Comparison of ENCODE assay signal across 24 cellular contexts in genomic region chr2:191325651-191326365, GRCh38.
"Had no signal": no experiment of that assay in that cellular context is flagged by ENCODE, and none has a peak within 500 bp of the region (broad histone marks: within the 10 kb centered on the region; RNA-seq: fewer than 3 reads in every experiment).

No MANE protein-coding gene starts in this region.

- H3K36me3 ChIP-seq: breast epithelium, tibial nerve had no signal

- H3K4me1 ChIP-seq: parathyroid adenoma, psoas muscle had no signal

- H3K27ac ChIP-seq: breast epithelium, parathyroid adenoma, psoas muscle, tibial nerve had no signal

- ATAC-seq: activated CD4-positive, alpha-beta T cell treated with anti-CD3 and anti-CD28 coated beads for 36 hours; activated naive CD8-positive, alpha-beta T cell treated with anti-CD3 and anti-CD28 coated beads, Interleukin-2, amount 50 U/mL, for 24 hours; esophagus mucosa; left ventricle myocardium superior; naive thymus-derived CD4-positive, alpha-beta T cell; psoas muscle had no signal

- H3K4me3 Mint-ChIP-seq: activated CD4-positive, alpha-beta T cell treated with anti-CD3 and anti-CD28 coated beads for 36 hours; activated naive CD4-positive, alpha-beta T cell treated with anti-CD3 and anti-CD28 coated beads, Interleukin-2, amount 50 U/mL, for 24 hours; activated naive CD8-positive, alpha-beta T cell treated with anti-CD3 and anti-CD28 coated beads, Interleukin-2, amount 50 U/mL, for 24 hours; central memory CD8-positive, alpha-beta T cell; dendritic cell treated with granulocyte-macrophage colony-stimulating factor and Interleukin-4, amounts not matched to agents 40 ng/mL and 50 ng/mL, for 4 days; endodermal cell; naive thymus-derived CD4-positive, alpha-beta T cell; neural crest cell had no signal

- H3K9ac ChIP-seq: parathyroid adenoma had no signal

- H3K27me3 ChIP-seq: breast epithelium, tibial nerve had no signal

- H3K9me3 ChIP-seq: breast epithelium, psoas muscle, tibial nerve had no signal

- H2AFZ ChIP-seq: parathyroid adenoma had no signal

- DNase-seq: activated CD4-positive, alpha-beta T cell treated with anti-CD3 and anti-CD28 coated beads for 36 hours; activated CD4-positive, alpha-beta T cell treated with anti-CD3 and anti-CD28 coated beads, Interleukin-2, amount 50 U/mL, for 4 hours; activated CD4-positive, CD25-positive, alpha-beta regulatory T cell; activated gamma-delta T cell; activated naive CD8-positive, alpha-beta T cell treated with anti-CD3 and anti-CD28 coated beads, Interleukin-2, amount 50 U/mL, for 24 hours; activated T-cell treated with anti-CD3 and anti-CD28 coated beads, Interleukin-2, amount 50 U/mL, for 1 hour; amygdala; endodermal cell; foreskin melanocyte; left ventricle myocardium superior; naive thymus-derived CD4-positive, alpha-beta T cell; nucleus accumbens; psoas muscle; stimulated activated CD4-positive, alpha-beta T cell treated with anti-CD3 and anti-CD28 coated beads, Interleukin-15, amount 100 ng/mL, for 24 hours; stimulated activated CD4-positive, alpha-beta T cell treated with anti-CD3 and anti-CD28 coated beads, Interleukin-2, amount 100 ng/mL, for 24 hours; stimulated activated naive CD4-positive, alpha-beta T cell had no signal

- H3K9me3 Mint-ChIP-seq: central memory CD8-positive, alpha-beta T cell; dendritic cell treated with granulocyte-macrophage colony-stimulating factor and Interleukin-4, amounts not matched to agents 40 ng/mL and 50 ng/mL, for 4 days had no signal

- H3K27me3 Mint-ChIP-seq: activated CD4-positive, alpha-beta T cell treated with anti-CD3 and anti-CD28 coated beads for 36 hours; activated naive CD8-positive, alpha-beta T cell treated with anti-CD3 and anti-CD28 coated beads, Interleukin-2, amount 50 U/mL, for 24 hours; dendritic cell treated with granulocyte-macrophage colony-stimulating factor and Interleukin-4, amounts not matched to agents 40 ng/mL and 50 ng/mL, for 4 days had no signal

- H3K4me3 ChIP-seq: breast epithelium, psoas muscle, tibial nerve had no signal

- H3K27ac Mint-ChIP-seq: activated CD4-positive, alpha-beta T cell treated with anti-CD3 and anti-CD28 coated beads for 36 hours; activated naive CD4-positive, alpha-beta T cell treated with anti-CD3 and anti-CD28 coated beads, Interleukin-2, amount 50 U/mL, for 24 hours; activated naive CD8-positive, alpha-beta T cell treated with anti-CD3 and anti-CD28 coated beads, Interleukin-2, amount 50 U/mL, for 24 hours; dendritic cell treated with granulocyte-macrophage colony-stimulating factor and Interleukin-4, amounts not matched to agents 40 ng/mL and 50 ng/mL, for 4 days; endodermal cell had no signal
